19 cellular contexts compared by ENCODE assay signal in the genomic region with DNA sequence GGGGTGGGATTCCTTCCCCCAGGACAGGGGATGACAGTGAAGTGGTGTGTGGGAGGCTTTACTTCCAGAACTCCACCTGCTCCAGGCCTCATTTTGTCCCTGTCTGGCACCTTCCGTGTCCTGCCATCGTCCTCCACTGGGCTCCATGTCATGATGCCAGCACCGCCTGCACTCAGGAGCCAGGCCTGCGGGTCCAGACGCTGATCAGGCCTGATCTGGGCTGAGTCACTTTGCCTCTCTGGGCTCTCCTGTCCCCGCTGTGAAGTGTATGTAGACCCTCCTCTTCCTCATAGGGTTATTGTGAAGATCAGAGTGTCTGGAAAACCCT. TPM values are rescaled to one million over a fixed set of nuclear protein-coding genes. Genes with fewer than 3 reads are reported as not detected.
DNase-seq lines count a peak whose midpoint lies in the region; ATAC-seq and TF ChIP-seq lines count a peak whose summit lies in the region.
"Had no signal": no experiment of that assay in that cellular context is flagged by ENCODE, and none has a peak within 500 bp of the region (broad histone marks: within the 10 kb centered on the region; RNA-seq: fewer than 3 reads in every experiment).

No MANE protein-coding gene starts in this region.

- DNase-seq in CD14-positive monocyte (ENCODE audit: low spot score), result no peak
- peak; percentile 48 for DNase-seq in RWPE2 (ENCODE audit: low spot score)
- DNase-seq in osteocyte (ENCODE audit: extremely low spot score, unreplicated experiment), result no peak
- DNase-seq in GM13976 (ENCODE audit: low spot score), result no peak
- DNase-seq: DND-41, HCEC 1CT, Karpas-422, NCI-H2081 treated with DMSO at 0.1 percent for 48 hours, NCI-H446 treated with DMSO at 0.1 percent for 48 hours had no signal

- H3K27me3 ChIP-seq in RWPE2 (ENCODE audit: insufficient read depth, poor library complexity, severe bottlenecking) (no peaks in the 10 kb centered on the region), endocrine pancreas (ENCODE audit: control insufficient read depth, insufficient read depth, low read length) (no peaks in the 10 kb centered on the region)
- H3K27me3 ChIP-seq: BLaER1 treated with 17β-estradiol and CSF1 and Interleukin-3, amounts not matched to agents 10 nM and 100 nM had no signal

- peaks cover 66 to 77% of the 10 kb centered on the region in 2 donors for H3K36me3 Mint-ChIP-seq in CD14-positive monocyte
- H3K36me3 Mint-ChIP-seq in osteocyte (ENCODE audit: unreplicated experiment), result peaks cover 24% of the 10 kb centered on the region

- no peak for ATAC-seq in RWPE2 (ENCODE audit: low read depth)
- no peak for ATAC-seq in GM18858 (IDR thresholded peaks at IDR 0.05; ENCODE audit: unreplicated experiment)
- no peak for ATAC-seq in GM18861 (IDR thresholded peaks at IDR 0.05; ENCODE audit: unreplicated experiment)
- ATAC-seq: A549, Panc1 had no signal

- TF ChIP-seq CTCF in CD14-positive monocyte (IDR thresholded peaks at IDR 0.05) (no peak), RWPE2 (IDR thresholded peaks at IDR 0.05; ENCODE audit: poor library complexity, severe bottlenecking) (no peak), osteocyte (IDR thresholded peaks at IDR 0.05) (no peak), GM13976 (IDR thresholded peaks at IDR 0.05; ENCODE audit: borderline replicate concordance, control extremely low read depth, extremely low read depth, insufficient read depth, missing control alignments) (no peak)

- H3K9me3 ChIP-seq in RWPE2 (ENCODE audit: severe bottlenecking) (no peaks in the 10 kb centered on the region), endocrine pancreas (ENCODE audit: control insufficient read depth, low read length) (no peaks in the 10 kb centered on the region)
- H3K9me3 ChIP-seq: A549; BLaER1 treated with 17β-estradiol and CSF1 and Interleukin-3, amounts not matched to agents 10 nM and 100 nM had no signal

- H3K4me1 Mint-ChIP-seq in CD14-positive monocyte (peaks cover 19% of the 10 kb centered on the region), osteocyte (ENCODE audit: unreplicated experiment) (peaks cover 2% of the 10 kb centered on the region)

- in situ Hi-C loops in GM13976 (cut with MboI; ENCODE audit: low sequenced_read_pairs, unreplicated experiment), result no loop called here

- H3K4me3 Mint-ChIP-seq in CD14-positive monocyte (no peak overlapping the region), osteocyte (ENCODE audit: unreplicated experiment) (no peak overlapping the region)
- H3K4me3 Mint-ChIP-seq: IgD-negative memory B cell had no signal

- H3K36me3 ChIP-seq in RWPE2 (ENCODE audit: low read depth), result peaks cover 51% of the 10 kb centered on the region
- no peaks in the 10 kb centered on the region for H3K36me3 ChIP-seq in endocrine pancreas (ENCODE audit: control insufficient read depth, insufficient read depth, low read length)

- intact Hi-C loops in CD14-positive monocyte (cut with micrococcal nuclease), result no loop called here

- peak overlapping the region; percentile 10 for H3K9ac ChIP-seq in endocrine pancreas (ENCODE audit: control insufficient read depth, insufficient read depth, low read length)

- H3K27ac Mint-ChIP-seq in CD14-positive monocyte (peak overlapping the region in 4 of 7 donors; percentile 15 to 76 (median 54)), osteocyte (ENCODE audit: unreplicated experiment) (peak overlapping the region; percentile 14)

- H3K9me3 Mint-ChIP-seq in CD14-positive monocyte (no peaks in the 10 kb centered on the region), osteocyte (ENCODE audit: unreplicated experiment) (no peaks in the 10 kb centered on the region)
- H3K9me3 Mint-ChIP-seq: IgD-negative memory B cell had no signal

- H3K4me1 ChIP-seq in RWPE2 (ENCODE audit: insufficient read depth, poor library complexity, severe bottlenecking) (no peaks in the 10 kb centered on the region), endocrine pancreas (ENCODE audit: control insufficient read depth, insufficient read depth, low read length) (no peaks in the 10 kb centered on the region)

- no peak overlapping the region for H3K27ac ChIP-seq in RWPE2 (ENCODE audit: poor library complexity, severe bottlenecking)
- H3K27ac ChIP-seq: A549; BLaER1 treated with 17β-estradiol and CSF1 and Interleukin-3, amounts not matched to agents 10 nM and 100 nM; SK-N-MC had no signal

- H3K4me3 ChIP-seq in RWPE2 (ENCODE audit: severe bottlenecking) (no peak overlapping the region), endocrine pancreas (ENCODE audit: control insufficient read depth, insufficient read depth, low read length) (no peak overlapping the region)
- H3K4me3 ChIP-seq: A549; BLaER1 treated with 17β-estradiol and CSF1 and Interleukin-3, amounts not matched to agents 10 nM and 100 nM; SK-N-MC had no signal

- H3K27me3 Mint-ChIP-seq in CD14-positive monocyte (ENCODE audit: low read depth in 3 of 3), result no peaks in the 10 kb centered on the region
- no peaks in the 10 kb centered on the region for H3K27me3 Mint-ChIP-seq in osteocyte (ENCODE audit: unreplicated experiment)
- H3K27me3 Mint-ChIP-seq: IgD-negative memory B cell had no signal

RNA-seq across cellular contexts. Expression of a gene that starts 9.6 kb away (rescaled TPM):
- polyA plus RNA-seq in CD14-positive monocyte, result 1 to 10 TPM; 5.3 TPM
- 19.9 and 24.4 TPM in 2 replicates for total RNA-seq in osteocyte

RNA-seq across cellular contexts. Expression of a gene that starts 14.6 kb away (rescaled TPM):
- 10 to 100 TPM; 13.9 to 18.5 TPM for polyA plus RNA-seq in CD14-positive monocyte
- 56.1 and 58.1 TPM in 2 replicates for total RNA-seq in osteocyte

RNA-seq across cellular contexts. Expression of a gene that starts 36.7 kb away (rescaled TPM):
- 10 to 100 TPM; 12.1 to 15.1 TPM for polyA plus RNA-seq in CD14-positive monocyte
- total RNA-seq in osteocyte, result 130 and 133 TPM in 2 replicates

RNA-seq across cellular contexts. Expression of a gene that starts 40.4 kb away (rescaled TPM):
- polyA plus RNA-seq in CD14-positive monocyte, result under 1 TPM; 0.37 to 0.51 TPM
- not detected in 2 replicates for total RNA-seq in osteocyte
- total RNA-seq: G401, MCF 10A had no signal
- polyA plus RNA-seq: A549 had no signal

RNA-seq across cellular contexts. Expression of a gene that starts 47.5 kb away (rescaled TPM):
- 10 to 100 TPM; 18.3 to 31.2 TPM for polyA plus RNA-seq in CD14-positive monocyte
- total RNA-seq in osteocyte, result 266 and 295 TPM in 2 replicates
